1 cellular context compared by ENCODE assay signal in genomic region chr22:49957826-49958461, GRCh38.
TF ChIP-seq lines count a peak whose summit lies in the region.

No MANE protein-coding gene starts in this region.

TF ChIP-seq in HEK293T, 16 proteins besides CTCF, POLR2A, EP300 and RAD21:
- no peak for TF ChIP-seq ZNF384 (IDR thresholded peaks at IDR 0.05)
- no peak for TF ChIP-seq FOXA1 (IDR thresholded peaks at IDR 0.05)
- no peak for TF ChIP-seq CTBP1 (IDR thresholded peaks at IDR 0.05; ENCODE audit: borderline replicate concordance)
